Comparison of ENCODE assay signal across 8 cellular contexts in the genomic region with DNA sequence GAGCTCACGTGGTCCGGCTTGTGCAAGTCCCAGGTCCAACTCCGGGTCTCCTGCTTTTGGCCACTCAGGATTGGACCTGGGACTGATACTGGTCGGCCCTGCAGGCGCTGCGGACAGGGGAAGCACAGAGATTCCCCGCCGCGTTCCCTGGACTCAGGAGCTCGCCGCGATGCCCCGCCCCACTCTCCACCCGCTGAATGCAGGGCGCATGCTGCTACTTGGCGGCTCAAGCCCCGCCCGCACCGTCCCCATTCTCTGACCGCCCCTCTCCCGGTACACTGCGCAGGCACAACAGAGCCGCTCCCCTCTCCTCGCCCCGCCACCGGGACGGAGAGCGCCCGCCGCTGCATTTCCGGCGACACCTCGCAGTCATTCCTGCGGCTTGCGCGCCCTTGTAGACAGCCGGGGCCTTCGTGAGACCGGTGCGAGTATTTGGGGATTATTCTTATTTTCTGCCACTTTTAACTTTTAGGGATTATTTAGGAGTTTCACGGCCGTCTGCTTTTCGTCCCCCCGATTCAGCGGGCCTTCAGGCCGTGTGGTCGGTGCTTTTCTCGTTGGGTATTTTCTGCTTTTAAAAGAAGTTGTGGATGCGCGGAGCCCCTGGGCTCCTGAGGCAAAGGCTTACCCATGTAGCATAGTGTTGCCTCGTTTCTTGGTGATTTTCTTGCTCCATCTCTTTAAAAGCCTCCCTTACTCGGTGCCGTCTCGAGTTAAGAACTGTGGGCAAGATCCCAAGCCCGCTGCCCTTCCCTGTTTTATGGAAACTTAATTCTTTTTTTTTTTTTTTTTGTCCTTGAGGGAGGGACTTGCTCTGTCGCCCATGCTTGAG. TPM values are rescaled to one million over a fixed set of nuclear protein-coding genes. Genes with fewer than 3 reads are reported as not detected.
DNase-seq lines count a peak whose midpoint lies in the region; ATAC-seq, FAIRE-seq and TF ChIP-seq lines count a peak whose summit lies in the region.

A gene (plus strand): TSS at position 251 of the 832 bp plus-strand sequence. CDS start 1,544 bp downstream, outside the sequence.

- TF ChIP-seq EP300 in HepG2 (IDR thresholded peaks at IDR 0.05; ENCODE audit: low read depth in 2 of 2, low read length in 2 of 2), result peak in 1 of 2 experiments; percentile 58; a peak in 2 of 4 replicates
- peak; percentile 14; the same call in 1 of the 2 replicates for TF ChIP-seq EP300 in HepG2 (CRISPR knock-in tag; IDR thresholded peaks at IDR 0.05; ENCODE audit: borderline replicate concordance)

- WGBS in HepG2 (ENCODE audit: low lambda C conversion rate), result under 1% methylated on average over 46 of the region's 56 CpGs

- H3K36me3 ChIP-seq in BLaER1, result peaks cover 20% of the 10 kb centered on the region; the same call in 1 of the 2 replicates
- H3K36me3 ChIP-seq in HepG2 (replicated peaks in 1 of 2; ENCODE audit: control insufficient read depth in 1 of 2, insufficient read depth in 2 of 2, low read length in 2 of 2), result peaks cover 7 to 17% of the 10 kb centered on the region in 2 experiments

- peak within 1 kb of the TSS; percentile 77 for H3K4me3 ChIP-seq in BLaER1
- H3K4me3 ChIP-seq in HepG2 (replicated peaks in 1 of 3; ENCODE audit: insufficient read depth in 1 of 3, low read depth in 2 of 3, low read length in 3 of 3), result peak within 1 kb of the TSS; percentile 69 to 92 (median 78)

- H3K9ac ChIP-seq in BLaER1, result peak within 1 kb of the TSS; percentile 85
- peak within 1 kb of the TSS; percentile 94 for H3K9ac ChIP-seq in HepG2 (ENCODE audit: insufficient read depth, low read depth, low read length)

- H4K20me1 ChIP-seq in BLaER1 (no peaks in the 10 kb centered on the region), HepG2 (ENCODE audit: insufficient read depth, low read length) (no peaks in the 10 kb centered on the region)

- H3K27ac ChIP-seq in BLaER1, result peak within 1 kb of the TSS; percentile 79
- H3K27ac ChIP-seq in HepG2 (ENCODE audit: extremely low read length, insufficient read depth, low read length), result peak within 1 kb of the TSS; percentile 95

- POLR2A ChIA-PET in HepG2 (lab: Yijun Ruan, JAX), result interaction anchor here (0.6 to 6.6 kb wide), 18 partner anchors 11 to 479 kb away, joined by 3 to 332 read pairs (median 10); a partner anchor contains a TSS

- FAIRE-seq in HepG2 (lab: Jason Lieb, UNC), result peak; percentile 57

- CTCF ChIA-PET in HepG2 (lab: Yijun Ruan, JAX; ENCODE audit: low intra/inter-chr PET ratio, low total read pairs), result no interaction called here

- H3K4me2 ChIP-seq in BLaER1, result peak within 1 kb of the TSS; percentile 90
- peak within 1 kb of the TSS; percentile 84 for H3K4me2 ChIP-seq in HepG2 (ENCODE audit: low read depth, low read length)

- peaks cover 24% of the 10 kb centered on the region for H3K9me3 ChIP-seq in BLaER1
- peaks cover 15% of the 10 kb centered on the region for H3K9me3 ChIP-seq in HepG2 (ENCODE audit: low read length)

- BruUV-seq in HepG2 (replicated peaks; lab: Mats Ljungman, UMichigan), result TSS peak; percentile 29

- TF ChIP-seq CTCF in HepG2 (CRISPR knock-in tag; IDR thresholded peaks at IDR 0.05), result peak; percentile 44

- H2AFZ ChIP-seq in HepG2 (ENCODE audit: low read length), result peak within 1 kb of the TSS; percentile 66

- DNase-seq in NCI-H69 (lab: John Stamatoyannopoulos, UW), result peak; percentile 99
- peak; percentile 68 to 70 for DNase-seq in activated CD4-positive, alpha-beta T cell treated with anti-CD3 and anti-CD28 coated beads, Interleukin-2, amount 50 U/mL, for 4 hours
- peak; percentile 98 for DNase-seq in dermis blood vessel endothelial cell
- DNase-seq in HepG2 (ENCODE audit: low spot score), result peak; percentile 99
- DNase-seq in stimulated activated CD4-positive, alpha-beta T cell treated with anti-CD3 and anti-CD28 coated beads, Interleukin-4, amount 100 ng/mL, for 1 hour, result peak; percentile 87

- in situ Hi-C loops in HepG2 (cut with HindIII; ENCODE audit: extremely low pct_ligation_motif_present, low pct_unique_long_range_greater_than_20kb), result no loop called here

- peaks cover 50% of the 10 kb centered on the region for H3K4me1 ChIP-seq in BLaER1
- peaks cover 34% of the 10 kb centered on the region for H3K4me1 ChIP-seq in HepG2 (ENCODE audit: insufficient read depth, low read length)

- H3K27me3 ChIP-seq in BLaER1 (no peaks in the 10 kb centered on the region), HepG2 (ENCODE audit: control insufficient read depth in 1 of 2, insufficient read depth in 2 of 2, low read length in 2 of 2) (no peaks in the 10 kb centered on the region)

- TF ChIP-seq POLR2A in HepG2 (IDR thresholded peaks at IDR 0.05; ENCODE audit: insufficient read depth in 1 of 2, low read depth in 2 of 2, low read length in 2 of 2), result peak in 1 of 2 experiments; percentile 88; a peak in 3 of 4 replicates

- TF ChIP-seq RAD21 in HepG2 (CRISPR knock-in tag; IDR thresholded peaks at IDR 0.05), result no peak

- intact Hi-C loops in HepG2 (cut with micrococcal nuclease; ENCODE audit: unreplicated experiment), result loop anchor here (1.0 to 2.0 kb wide), 7 partner anchors 24 to 343 kb away; a partner anchor contains a TSS

- H3K79me2 ChIP-seq in HepG2 (ENCODE audit: insufficient read depth, low read length), result peaks cover 25% of the 10 kb centered on the region

- peak; percentile 98 for ATAC-seq in GM19328 (IDR thresholded peaks at IDR 0.05; ENCODE audit: unreplicated experiment)
- peak; percentile 93 for ATAC-seq in HG03520 (IDR thresholded peaks at IDR 0.05; ENCODE audit: unreplicated experiment)
- ATAC-seq in HepG2, result peak; percentile 92

TF ChIP-seq in HepG2, 621 proteins besides CTCF, POLR2A, EP300 and RAD21 (continues in another document):
- TF ChIP-seq KDM5B (CRISPR knock-in tag; IDR thresholded peaks at IDR 0.05; ENCODE audit: borderline replicate concordance) (peak; percentile 78; the same call in 1 of the 2 replicates), MTA1 (CRISPR knock-in tag; IDR thresholded peaks at IDR 0.05; ENCODE audit: borderline replicate concordance) (peak; percentile 97), KDM5A (IDR thresholded peaks at IDR 0.05; ENCODE audit: borderline replicate concordance, low read length) (peak; percentile 86; the same call in 1 of the 2 replicates), SRSF1 (optimal IDR thresholded peaks at IDR 0.05; ENCODE audit: low read depth, low read length) (peak; percentile 29)
- TF ChIP-seq, protein P1, sequence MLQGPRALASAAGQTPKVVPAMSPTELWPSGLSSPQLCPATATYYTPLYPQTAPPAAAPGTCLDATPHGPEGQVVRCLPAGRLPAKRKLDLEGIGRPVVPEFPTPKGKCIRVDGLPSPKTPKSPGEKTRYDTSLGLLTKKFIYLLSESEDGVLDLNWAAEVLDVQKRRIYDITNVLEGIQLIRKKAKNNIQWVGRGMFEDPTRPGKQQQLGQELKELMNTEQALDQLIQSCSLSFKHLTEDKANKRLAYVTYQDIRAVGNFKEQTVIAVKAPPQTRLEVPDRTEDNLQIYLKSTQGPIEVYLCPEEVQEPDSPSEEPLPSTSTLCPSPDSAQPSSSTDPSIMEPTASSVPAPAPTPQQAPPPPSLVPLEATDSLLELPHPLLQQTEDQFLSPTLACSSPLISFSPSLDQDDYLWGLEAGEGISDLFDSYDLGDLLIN (CRISPR knock-in tag; IDR thresholded peaks at IDR 0.05; ENCODE audit: borderline replicate concordance), result 0 out of 2 replicates have a peak, but pooled peaks have one; percentile 45
- TF ChIP-seq, protein P2, sequence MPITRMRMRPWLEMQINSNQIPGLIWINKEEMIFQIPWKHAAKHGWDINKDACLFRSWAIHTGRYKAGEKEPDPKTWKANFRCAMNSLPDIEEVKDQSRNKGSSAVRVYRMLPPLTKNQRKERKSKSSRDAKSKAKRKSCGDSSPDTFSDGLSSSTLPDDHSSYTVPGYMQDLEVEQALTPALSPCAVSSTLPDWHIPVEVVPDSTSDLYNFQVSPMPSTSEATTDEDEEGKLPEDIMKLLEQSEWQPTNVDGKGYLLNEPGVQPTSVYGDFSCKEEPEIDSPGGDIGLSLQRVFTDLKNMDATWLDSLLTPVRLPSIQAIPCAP (CRISPR knock-in tag; IDR thresholded peaks at IDR 0.05; ENCODE audit: low read depth), result 0 out of 2 replicates have a peak, but pooled peaks have one; percentile 21
- TF ChIP-seq, protein P3, sequence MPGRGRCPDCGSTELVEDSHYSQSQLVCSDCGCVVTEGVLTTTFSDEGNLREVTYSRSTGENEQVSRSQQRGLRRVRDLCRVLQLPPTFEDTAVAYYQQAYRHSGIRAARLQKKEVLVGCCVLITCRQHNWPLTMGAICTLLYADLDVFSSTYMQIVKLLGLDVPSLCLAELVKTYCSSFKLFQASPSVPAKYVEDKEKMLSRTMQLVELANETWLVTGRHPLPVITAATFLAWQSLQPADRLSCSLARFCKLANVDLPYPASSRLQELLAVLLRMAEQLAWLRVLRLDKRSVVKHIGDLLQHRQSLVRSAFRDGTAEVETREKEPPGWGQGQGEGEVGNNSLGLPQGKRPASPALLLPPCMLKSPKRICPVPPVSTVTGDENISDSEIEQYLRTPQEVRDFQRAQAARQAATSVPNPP (CRISPR knock-in tag; IDR thresholded peaks at IDR 0.05), result peak; percentile 74

RNA-seq across cellular contexts. Expression of the gene that starts here (rescaled TPM):
- 61.8 and 117 TPM in 2 replicates for total RNA-seq in dermis blood vessel endothelial cell
- total RNA-seq in HepG2 (2016; rRNA removed; fragmentation: Illumina TruSeq; extraction: Trizol), result 163 and 184 TPM in 2 replicates
- 87.4 and 106 TPM in 2 replicates for total RNA-seq in HepG2 (2016; cell fraction: cytosol; rRNA removed; fragmentation: Illumina TruSeq; extraction: Trizol; ENCODE audit: low read depth)
- total RNA-seq in HepG2 (2016; cell fraction: insoluble cytoplasmic fraction; rRNA removed; fragmentation: Illumina TruSeq; extraction: Trizol), result 172 and 188 TPM in 2 replicates
- 122 and 141 TPM in 2 replicates for total RNA-seq in HepG2 (2016; cell fraction: membrane; rRNA removed; fragmentation: Illumina TruSeq; extraction: Trizol)
- total RNA-seq in HepG2 (2016; cell fraction: nucleus; rRNA removed; fragmentation: Illumina TruSeq; extraction: Trizol), result 137 and 149 TPM in 2 replicates
- polyA plus RNA-seq in HepG2 (2011; rRNA removed), result 157 and 184 TPM in 2 replicates
- 179 and 195 TPM in 2 replicates for polyA plus RNA-seq in HepG2 (2011; cell fraction: cytosol; rRNA removed)
- polyA plus RNA-seq in HepG2 (2011; cell fraction: nucleus; rRNA removed), result 50.7 TPM in 2 replicates
- 127 and 151 TPM in 2 replicates for polyA plus RNA-seq in HepG2 (2012)
- polyA plus RNA-seq in HepG2 (2016; cell fraction: cytosol; fragmentation: Illumina TruSeq; extraction: Trizol; ENCODE audit: low read depth), result 93.8 and 119 TPM in 2 replicates
- polyA plus RNA-seq in HepG2 (2016; cell fraction: insoluble cytoplasmic fraction; fragmentation: Illumina TruSeq; extraction: Trizol; ENCODE audit: low read depth), result 155 and 169 TPM in 2 replicates
- 116 and 139 TPM in 2 replicates for polyA plus RNA-seq in HepG2 (2016; cell fraction: membrane; fragmentation: Illumina TruSeq; extraction: Trizol; ENCODE audit: low read depth)
- polyA plus RNA-seq in HepG2 (2016; cell fraction: nucleus; fragmentation: Illumina TruSeq; extraction: Trizol; ENCODE audit: insufficient read depth, low read depth), result 215 and 223 TPM in 2 replicates
- 101 and 129 TPM in 2 replicates for polyA minus RNA-seq in HepG2 (2011; rRNA and poly(A)+ RNA removed; ENCODE audit: low replicate concordance)
- 36.3 and 44.5 TPM in 2 replicates for polyA minus RNA-seq in HepG2 (2011; cell fraction: cytosol; rRNA and poly(A)+ RNA removed)
- polyA minus RNA-seq in HepG2 (2011; cell fraction: nucleus; rRNA and poly(A)+ RNA removed), result 24.2 and 24.3 TPM in 2 replicates

Comparison
In these comparisons a context has a peak if more than half of its experiments do, and no peak if none do; other contexts are left out.
1. Peak in every context shown above with its lines: DNase-seq, ATAC-seq, H3K4me3 ChIP-seq and H3K27ac ChIP-seq.